In genomic region chr12:80186727-80187217, GRCh38 we compare ENCODE assay signal across 1 cellular context.
TF ChIP-seq lines count a peak whose summit lies in the region.

No MANE protein-coding gene starts in this region.

TF ChIP-seq in K562, 482 proteins besides CTCF, POLR2A, EP300 and RAD21 (continued from another document and continues in another):
- TF ChIP-seq ZBTB11 (CRISPR knock-in tag; IDR thresholded peaks at IDR 0.05) (peak in 1 of 3 experiments; percentile 65; a peak in 2 of 6 replicates), PTRF (tag; IDR thresholded peaks at IDR 0.05) (no peak), HCFC1 (IDR thresholded peaks at IDR 0.05; ENCODE audit: low read depth, low read length) (no peak), ELF4 (CRISPR knock-in tag; IDR thresholded peaks at IDR 0.05) (no peak), ATF3 (IDR thresholded peaks at IDR 0.05) (peak; percentile 92), ATF3 (CRISPR knock-in tag; conservative IDR thresholded peaks at IDR 0.05) (peak; percentile 87; the same call in 1 of the 2 replicates), ZNF655 (CRISPR knock-in tag; IDR thresholded peaks at IDR 0.05) (no peak), CTBP1 (IDR thresholded peaks at IDR 0.05; ENCODE audit: borderline replicate concordance) (0 out of 2 replicates have a peak, but pooled peaks have one; percentile 22), CUX1 (CRISPR knock-in tag; IDR thresholded peaks at IDR 0.05) (no peak), ETV6 (IDR thresholded peaks at IDR 0.05; ENCODE audit: borderline replicate concordance in 1 of 2, low read depth in 2 of 2, low read length in 1 of 2) (no peak), ETV6 (CRISPR knock-in tag; IDR thresholded peaks at IDR 0.05; ENCODE audit: borderline replicate concordance) (no peak), JUND (IDR thresholded peaks at IDR 0.05; ENCODE audit: borderline replicate concordance, low read depth, low read length) (peak; percentile 94), JUND (tag; IDR thresholded peaks at IDR 0.05; ENCODE audit: borderline replicate concordance, low read depth, low read length) (peak; percentile 99), SUPT5H (IDR thresholded peaks at IDR 0.05) (no peak), NFE2L1 (tag; IDR thresholded peaks at IDR 0.05; ENCODE audit: borderline replicate concordance, low read depth) (0 out of 2 replicates have a peak, but pooled peaks have one; percentile 29), ZNF318 (IDR thresholded peaks at IDR 0.05; ENCODE audit: borderline replicate concordance in 1 of 2, low read depth in 1 of 2) (no peak), XRCC5 (IDR thresholded peaks at IDR 0.05; ENCODE audit: low read depth, low read length) (no peak), SMC3 (conservative IDR thresholded peaks at IDR 0.05; ENCODE audit: insufficient read depth, low read depth, low read length) (peak; percentile 44; the same call in 1 of the 2 replicates), FOS (IDR thresholded peaks at IDR 0.05; ENCODE audit: extremely low read depth, insufficient read length) (peak; percentile 30), NFATC3 (IDR thresholded peaks at IDR 0.05) (peak; percentile 96), JUN (IDR thresholded peaks at IDR 0.05; ENCODE audit: borderline replicate concordance, low read depth, low read length) (peak; percentile 84), JUN (CRISPR knock-in tag; IDR thresholded peaks at IDR 0.05; ENCODE audit: borderline replicate concordance) (no peak), MXI1 (IDR thresholded peaks at IDR 0.05; ENCODE audit: low read depth, low read length) (no peak), MAFF (IDR thresholded peaks at IDR 0.05; ENCODE audit: low read length) (peak; percentile 43; the same call in 1 of the 2 replicates), DPF2 (IDR thresholded peaks at IDR 0.05) (0 out of 2 replicates have a peak, but pooled peaks have one; percentile 15), FOXJ2 (tag; IDR thresholded peaks at IDR 0.05) (peak; percentile 81; the same call in 1 of the 2 replicates), ZNF316 (IDR thresholded peaks at IDR 0.05) (peak; percentile 35; the same call in 1 of the 2 replicates), ATF1 (CRISPR knock-in tag; IDR thresholded peaks at IDR 0.05) (no peak), ATF1 (tag; IDR thresholded peaks at IDR 0.05) (peak; percentile 54; the same call in 1 of the 2 replicates), RFX1 (IDR thresholded peaks at IDR 0.05) (0 out of 2 replicates have a peak, but pooled peaks have one; percentile 18), NFE2 (IDR thresholded peaks at IDR 0.05; ENCODE audit: low read depth) (peak; percentile 80)
